ENCODE assay signal across 30 cellular contexts in the genomic region with DNA sequence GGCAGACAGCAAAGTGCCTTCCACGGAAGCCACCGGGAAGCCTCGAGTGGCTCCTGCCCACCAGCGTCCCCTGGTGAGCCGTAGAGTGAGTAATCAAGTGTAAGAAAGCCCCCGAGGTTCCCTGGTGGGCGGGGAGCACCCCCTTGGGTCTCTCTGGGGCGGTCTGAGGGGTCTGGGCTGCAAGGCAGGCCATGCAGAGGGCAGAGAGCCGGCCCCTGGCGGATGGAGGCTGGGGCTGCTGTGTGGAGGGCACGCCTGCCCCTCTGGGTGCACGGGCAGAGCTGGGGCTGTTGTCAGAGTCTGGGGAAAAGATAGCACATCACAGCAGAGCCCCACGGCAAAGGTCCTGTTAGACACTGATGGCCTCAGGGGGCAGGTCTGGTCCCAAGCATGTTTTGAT. TPM values are rescaled to one million over a fixed set of nuclear protein-coding genes. Genes with fewer than 3 reads are reported as not detected.
"Had no signal": no experiment of that assay in that cellular context is flagged by ENCODE, and none has a peak within 500 bp of the region (broad histone marks: within the 10 kb centered on the region; RNA-seq: fewer than 3 reads in every experiment).

No MANE protein-coding gene starts in this region.

- H3K4me3 Mint-ChIP-seq: activated CD8-positive, alpha-beta memory T cell treated with anti-CD3 and anti-CD28 coated beads, Interleukin-2, amount 10 ng/mL, durations not matched to agents 7 days and 5 days; activated naive CD8-positive, alpha-beta T cell treated with anti-CD3 and anti-CD28 coated beads, Interleukin-2, amount 50 U/mL, for 24 hours; activated T-cell treated with anti-CD3 and anti-CD28 coated beads, Interleukin-2, amount 50 U/mL, for 24 hours; activated T-helper 1 cell treated with anti-CD3 and anti-CD28 coated beads, Interleukin-12 subunit alpha, Interleukin-12 subunit beta, Interleukin-2, Interleukin-4 antibody, amounts not matched to agents 30 ng/mL and 10 ng/mL and 1 ng/mL, durations not matched to agents 14 hours and 24 hours and 36 hours; T-helper 2 cell treated with Interferon-gamma antibody and Interleukin-4, amounts not matched to agents 5 μg/mL and 100 μg/mL, for 36 hours had no signal

- H3K9me3 Mint-ChIP-seq: activated naive CD4-positive, alpha-beta T cell treated with anti-CD3 and anti-CD28 coated beads, Interleukin-2, amount 50 U/mL, for 72 hours; activated naive CD8-positive, alpha-beta T cell treated with anti-CD3 and anti-CD28 coated beads, Interleukin-2, amount 50 U/mL, for 24 hours; activated T-cell treated with anti-CD3 and anti-CD28 coated beads, Interleukin-2, amount 50 U/mL, for 24 hours; activated T-helper 1 cell treated with anti-CD3 and anti-CD28 coated beads, Interleukin-12 subunit alpha, Interleukin-12 subunit beta, Interleukin-2, Interleukin-4 antibody, amounts not matched to agents 30 ng/mL and 10 ng/mL and 1 ng/mL, durations not matched to agents 14 hours and 24 hours and 36 hours; T-helper 2 cell treated with Interferon-gamma antibody and Interleukin-4, amounts not matched to agents 5 μg/mL and 100 μg/mL, for 36 hours had no signal

- DNase-seq: activated CD4-positive, alpha-beta T cell treated with anti-CD3 and anti-CD28 coated beads for 4 hours; activated CD4-positive, alpha-beta T cell treated with anti-CD3 and anti-CD28 coated beads, Interleukin-2, amount 50 U/mL, for 48 hours; activated CD8-positive, alpha-beta memory T cell treated with anti-CD3 and anti-CD28 coated beads, Interleukin-2, amount 10 ng/mL, durations not matched to agents 7 days and 5 days; activated effector memory CD4-positive, alpha-beta T cell treated with Interleukin-2 at 50 U/mL for 16 hours; activated naive CD4-positive, alpha-beta T cell; activated naive CD8-positive, alpha-beta T cell treated with anti-CD3 and anti-CD28 coated beads, Interleukin-2, amount 50 U/mL, for 24 hours; activated T-cell treated with anti-CD3 and anti-CD28 coated beads, Interleukin-2, amount 50 U/mL, for 24 hours; amniotic stem cell; central memory CD4-positive, alpha-beta T cell; Karpas-422; MM.1S; NCI-H1105; NCI-H1436; NCI-H187; NCI-H2081; NCI-H510A treated with DMSO at 0.1 percent for 48 hours; NCI-H69; NK-92 treated with Interleukin-12 subunit alpha and Interleukin-12 subunit beta, amount 100 ng/mL, for 24 hours; Peyer's patch; SHP77; SW 1271 had no signal

- H3K9me3 ChIP-seq: breast epithelium, Peyer's patch, SJSA1 had no signal

- H3K36me3 ChIP-seq: breast epithelium had no signal

- H3K27ac Mint-ChIP-seq: activated CD8-positive, alpha-beta memory T cell treated with anti-CD3 and anti-CD28 coated beads, Interleukin-2, amount 10 ng/mL, durations not matched to agents 7 days and 5 days; activated naive CD4-positive, alpha-beta T cell treated with anti-CD3 and anti-CD28 coated beads, Interleukin-2, amount 50 U/mL, for 72 hours; activated naive CD8-positive, alpha-beta T cell treated with anti-CD3 and anti-CD28 coated beads, Interleukin-2, amount 50 U/mL, for 24 hours; activated T-cell treated with anti-CD3 and anti-CD28 coated beads, Interleukin-2, amount 50 U/mL, for 24 hours; activated T-helper 1 cell treated with anti-CD3 and anti-CD28 coated beads, Interleukin-12 subunit alpha, Interleukin-12 subunit beta, Interleukin-2, Interleukin-4 antibody, amounts not matched to agents 30 ng/mL and 10 ng/mL and 1 ng/mL, durations not matched to agents 14 hours and 24 hours and 36 hours; T-helper 2 cell treated with Interferon-gamma antibody and Interleukin-4, amounts not matched to agents 5 μg/mL and 100 μg/mL, for 36 hours had no signal

- H3K4me1 Mint-ChIP-seq: activated naive CD8-positive, alpha-beta T cell treated with anti-CD3 and anti-CD28 coated beads, Interleukin-2, amount 50 U/mL, for 24 hours had no signal

- H3K36me3 Mint-ChIP-seq: activated CD8-positive, alpha-beta memory T cell treated with anti-CD3 and anti-CD28 coated beads, Interleukin-2, amount 10 ng/mL, durations not matched to agents 7 days and 5 days; activated naive CD4-positive, alpha-beta T cell treated with anti-CD3 and anti-CD28 coated beads, Interleukin-2, amount 50 U/mL, for 72 hours had no signal

- H3K27me3 ChIP-seq: breast epithelium, Peyer's patch, SJSA1 had no signal

- H3K4me3 ChIP-seq: breast epithelium, K562, Peyer's patch, SJSA1 had no signal

- H3K27ac ChIP-seq: breast epithelium, Peyer's patch, RWPE1, SJSA1 had no signal

- ATAC-seq: activated CD4-positive, CD25-positive, alpha-beta regulatory T cell treated with anti-CD3 and anti-CD28 coated beads, Interleukin-2, amount 50 U/mL, for 24 hours; activated CD8-positive, alpha-beta memory T cell treated with anti-CD3 and anti-CD28 coated beads, Interleukin-2, amount 10 ng/mL, durations not matched to agents 7 days and 5 days; activated naive CD4-positive, alpha-beta T cell treated with anti-CD3 and anti-CD28 coated beads, Interleukin-2, amount 50 U/mL, for 72 hours; activated naive CD8-positive, alpha-beta T cell treated with anti-CD3 and anti-CD28 coated beads, Interleukin-2, amount 50 U/mL, for 24 hours; K562; SK-N-SH treated with all-trans-retinoic acid at 6 μM for 48 hours had no signal

- H3K4me1 ChIP-seq: breast epithelium, Peyer's patch had no signal

- H3K27me3 Mint-ChIP-seq: activated CD8-positive, alpha-beta memory T cell treated with anti-CD3 and anti-CD28 coated beads, Interleukin-2, amount 10 ng/mL, durations not matched to agents 7 days and 5 days; activated naive CD8-positive, alpha-beta T cell treated with anti-CD3 and anti-CD28 coated beads, Interleukin-2, amount 50 U/mL, for 24 hours; activated T-cell treated with anti-CD3 and anti-CD28 coated beads, Interleukin-2, amount 50 U/mL, for 24 hours had no signal

RNA-seq across cellular contexts. Expression of a gene that starts 46.6 kb away (rescaled TPM):
- total RNA-seq: activated CD8-positive, alpha-beta memory T cell treated with anti-CD3 and anti-CD28 coated beads, Interleukin-2, amount 10 ng/mL, durations not matched to agents 7 days and 5 days had no signal
